ENCODE assay signal across 1 cellular context in genomic region chr21:41369915-41370839, GRCh38.
TF ChIP-seq lines count a peak whose summit lies in the region.

No MANE protein-coding gene starts in this region.

TF ChIP-seq in HepG2, 621 proteins besides CTCF, POLR2A, EP300 and RAD21 (continued from another document):
- TF ChIP-seq AKNA (CRISPR knock-in tag; IDR thresholded peaks at IDR 0.05; ENCODE audit: borderline replicate concordance) (no peak), GABPA (IDR thresholded peaks at IDR 0.05; ENCODE audit: low read depth, low read length) (peak; percentile 40; the same call in 1 of the 2 replicates), GABPA (CRISPR knock-in tag; IDR thresholded peaks at IDR 0.05; ENCODE audit: low read depth) (peak; percentile 64), ZBTB4 (CRISPR knock-in tag; IDR thresholded peaks at IDR 0.05; ENCODE audit: borderline replicate concordance) (no peak), TMF1 (CRISPR knock-in tag; IDR thresholded peaks at IDR 0.05; ENCODE audit: low read depth) (no peak), PHF8 (CRISPR knock-in tag; IDR thresholded peaks at IDR 0.05) (0 out of 2 replicates have a peak, but pooled peaks have one; percentile 4), GATAD1 (CRISPR knock-in tag; IDR thresholded peaks at IDR 0.05) (peak; percentile 1; the same call in 1 of the 2 replicates), ZGPAT (CRISPR knock-in tag; IDR thresholded peaks at IDR 0.05) (no peak), ZNF292 (CRISPR knock-in tag; IDR thresholded peaks at IDR 0.05; ENCODE audit: borderline replicate concordance, low read depth) (no peak), TAF1 (CRISPR knock-in tag; IDR thresholded peaks at IDR 0.05) (peak; percentile 53), HDAC2 (CRISPR knock-in tag; IDR thresholded peaks at IDR 0.05) (0 out of 2 replicates have a peak, but pooled peaks have one; percentile 7), SPEN (CRISPR knock-in tag; IDR thresholded peaks at IDR 0.05; ENCODE audit: low read depth) (0 out of 2 replicates have a peak, but pooled peaks have one; percentile 24), ZNF280D (CRISPR knock-in tag; IDR thresholded peaks at IDR 0.05) (no peak)
